ENCODE assay signal across 24 cellular contexts in the genomic region with DNA sequence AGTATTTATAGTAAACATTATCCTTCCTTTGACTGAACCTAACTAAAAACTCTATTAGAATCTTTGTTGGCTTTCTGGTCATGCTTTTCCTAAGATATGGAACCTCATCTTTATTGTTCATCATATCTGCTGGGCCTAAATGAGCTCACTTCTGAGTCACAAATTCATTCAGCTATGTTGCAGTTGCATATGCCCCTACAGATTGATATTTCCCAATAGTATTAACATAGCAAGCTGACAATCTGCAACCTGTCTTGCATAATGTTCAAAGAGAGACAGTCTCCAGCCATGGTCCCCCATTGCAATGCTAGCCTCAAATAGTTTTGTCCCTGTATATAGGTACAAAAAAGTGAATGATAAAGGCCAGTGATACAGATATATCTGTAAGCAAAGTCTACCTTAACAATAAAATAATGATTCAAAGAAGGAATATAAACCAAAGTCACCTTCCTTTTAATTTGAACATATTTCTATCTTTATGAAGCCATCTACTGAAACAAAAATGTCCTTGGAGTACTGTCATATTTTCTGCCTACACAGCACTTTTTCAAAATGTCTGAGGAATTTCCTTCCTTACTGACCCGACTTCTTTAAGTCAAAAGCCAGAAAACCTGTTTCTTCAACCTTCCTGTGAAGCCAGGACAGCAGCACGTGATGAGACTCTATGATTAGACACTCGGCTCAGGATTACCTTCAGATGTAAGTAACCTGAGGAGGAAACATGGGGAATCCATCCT.
DNase-seq lines count a peak whose midpoint lies in the region; TF ChIP-seq lines count a peak whose summit lies in the region.
"Had no signal": no experiment of that assay in that cellular context is flagged by ENCODE, and none has a peak within 500 bp of the region (broad histone marks: within the 10 kb centered on the region; RNA-seq: fewer than 3 reads in every experiment).

No MANE protein-coding gene starts in this region.

- H3K36me3 ChIP-seq in mammary epithelial cell (ENCODE audit: insufficient read depth, low read length) (no peaks in the 10 kb centered on the region), esophagus muscularis mucosa (no peaks in the 10 kb centered on the region), hepatocyte (replicated peaks; ENCODE audit: insufficient read depth, low read depth) (no peaks in the 10 kb centered on the region), BE2C (no peaks in the 10 kb centered on the region)
- H3K36me3 ChIP-seq: neutrophil, suprapubic skin had no signal

- H3K27me3 ChIP-seq in mammary epithelial cell (ENCODE audit: insufficient read depth, low read length) (no peaks in the 10 kb centered on the region), esophagus muscularis mucosa (no peaks in the 10 kb centered on the region), hepatocyte (no peaks in the 10 kb centered on the region), BE2C (no peaks in the 10 kb centered on the region)
- H3K27me3 ChIP-seq: neutrophil, suprapubic skin had no signal

- in situ Hi-C loops in mammary epithelial cell (cut with MboI; ENCODE audit: low sequenced_read_pairs in 2 of 2) = no loop called here

- peaks cover 28% of the 10 kb centered on the region for H3K36me3 Mint-ChIP-seq in activated naive CD8-positive, alpha-beta T cell treated with anti-CD3 and anti-CD28 coated beads for 36 hours
- H3K36me3 Mint-ChIP-seq: stimulated activated effector memory CD8-positive, alpha-beta T cell treated with anti-CD3 and anti-CD28 coated beads, Interleukin-12 subunit alpha, Interleukin-12 subunit beta, amount 100 ng/mL, for 72 hours had no signal

- H3K9ac ChIP-seq in mammary epithelial cell (ENCODE audit: insufficient read depth, low read length) = no peak overlapping the region

- intact Hi-C loops in mammary epithelial cell (cut with micrococcal nuclease) = no loop called here
- intact Hi-C loops in esophagus muscularis mucosa (cut with DNase I) = no loop called here

- CTCF ChIA-PET in mammary epithelial cell (lab: Charles Lee; ENCODE audit: low non-redundant PET) = interaction anchor here (0.7 kb wide), 1 partner anchor 224 kb away, joined by 6 read pairs; no protein-coding TSS in a partner anchor

- H4K20me1 ChIP-seq in mammary epithelial cell (ENCODE audit: insufficient read depth, low read length) = no peaks in the 10 kb centered on the region
- no peaks in the 10 kb centered on the region for H4K20me1 ChIP-seq in hepatocyte (ENCODE audit: insufficient read depth, poor library complexity, severe bottlenecking)

- H3K27ac ChIP-seq in mammary epithelial cell (ENCODE audit: insufficient read depth, low read depth, low read length) (no peak overlapping the region), esophagus muscularis mucosa (replicated peaks in 1 of 4) (no peak overlapping the region), hepatocyte (no peak overlapping the region)
- H3K27ac ChIP-seq: neutrophil, psoas muscle, skin epidermis, suprapubic skin had no signal

- peaks cover 2% of the 10 kb centered on the region for H3K9me3 Mint-ChIP-seq in activated naive CD8-positive, alpha-beta T cell treated with anti-CD3 and anti-CD28 coated beads for 36 hours
- H3K9me3 Mint-ChIP-seq: memory B cell had no signal

- no TSS peak for BruUV-seq in mammary epithelial cell (replicated peaks; lab: Mats Ljungman, UMichigan)

- TF ChIP-seq POLR2A in esophagus muscularis mucosa (IDR thresholded peaks at IDR 0.05; ENCODE audit: low read depth) = no peak

- H3K79me2 ChIP-seq in mammary epithelial cell (ENCODE audit: insufficient read depth, low read length) (no peaks in the 10 kb centered on the region), hepatocyte (no peaks in the 10 kb centered on the region)

- H3K4me1 Mint-ChIP-seq in activated naive CD8-positive, alpha-beta T cell treated with anti-CD3 and anti-CD28 coated beads for 36 hours = no peaks in the 10 kb centered on the region
- H3K4me1 Mint-ChIP-seq: memory B cell; stimulated activated effector memory CD8-positive, alpha-beta T cell treated with anti-CD3 and anti-CD28 coated beads, Interleukin-12 subunit alpha, Interleukin-12 subunit beta, amount 100 ng/mL, for 72 hours had no signal

- no peaks in the 10 kb centered on the region for H3K27me3 Mint-ChIP-seq in activated naive CD8-positive, alpha-beta T cell treated with anti-CD3 and anti-CD28 coated beads for 36 hours
- H3K27me3 Mint-ChIP-seq: activated T-cell treated with anti-CD3 and anti-CD28 coated beads, Interleukin-2, amount 50 U/mL, for 24 hours; IgD-negative memory B cell; memory B cell had no signal

- H3K4me3 Mint-ChIP-seq in activated naive CD8-positive, alpha-beta T cell treated with anti-CD3 and anti-CD28 coated beads for 36 hours = no peak overlapping the region
- H3K4me3 Mint-ChIP-seq: activated T-cell treated with anti-CD3 and anti-CD28 coated beads, Interleukin-2, amount 50 U/mL, for 24 hours; IgD-negative memory B cell; memory B cell; stimulated activated effector memory CD8-positive, alpha-beta T cell treated with anti-CD3 and anti-CD28 coated beads, Interleukin-12 subunit alpha, Interleukin-12 subunit beta, amount 100 ng/mL, for 72 hours had no signal

- no peaks in the 10 kb centered on the region for H3K9me3 ChIP-seq in mammary epithelial cell (replicated peaks; ENCODE audit: insufficient read depth, low read length)
- no peaks in the 10 kb centered on the region for H3K9me3 ChIP-seq in esophagus muscularis mucosa
- peaks cover under 1% of the 10 kb centered on the region for H3K9me3 ChIP-seq in hepatocyte (ENCODE audit: low read depth)
- no peaks in the 10 kb centered on the region for H3K9me3 ChIP-seq in BE2C
- H3K9me3 ChIP-seq: neutrophil, psoas muscle, suprapubic skin had no signal

- DNase-seq in AG20443 (ENCODE audit: low spot score) (peak; percentile 13), LHCN-M2 (ENCODE audit: low read depth) (peak; percentile 16), mammary epithelial cell (peak; percentile 18), foreskin fibroblast (peak; percentile 43 to 72), esophagus muscularis mucosa (ENCODE audit: extremely low spot score) (no peak), hepatocyte (ENCODE audit: low spot score) (no peak), BE2C (no peak)
- DNase-seq in activated naive CD8-positive, alpha-beta T cell treated with anti-CD3 and anti-CD28 coated beads for 36 hours = no peak
- DNase-seq: activated CD4-positive, alpha-beta T cell treated with anti-CD3 and anti-CD28 coated beads for 1 hour; activated CD8-positive, alpha-beta memory T cell treated with anti-CD3 and anti-CD28 coated beads for 24 hours; activated naive CD4-positive, alpha-beta T cell treated with Interleukin-2 at 50 U/mL for 16 hours; activated T-cell treated with anti-CD3 and anti-CD28 coated beads, Interleukin-2, amount 50 U/mL, for 24 hours; central memory CD4-positive, alpha-beta T cell; glutamatergic neuron; MV-4-11; NCI-H1694 treated with DMSO at 0.1 percent for 48 hours; psoas muscle; stimulated activated CD4-positive, alpha-beta T cell treated with anti-CD3 and anti-CD28 coated beads, Interleukin-1b, Interleukin-23, amount 100 ng/mL, for 48 hours had no signal

- no peak overlapping the region for H3K4me2 ChIP-seq in mammary epithelial cell (ENCODE audit: insufficient read depth, low read depth, low read length)
- H3K4me2 ChIP-seq in hepatocyte = no peak overlapping the region

- no peak overlapping the region for H3K4me3 ChIP-seq in mammary epithelial cell (replicated peaks in 1 of 3; ENCODE audit: insufficient read depth in 1 of 3, low read depth in 2 of 3, low read length in 3 of 3)
- no peak overlapping the region for H3K4me3 ChIP-seq in foreskin fibroblast (ENCODE audit: low read depth in 1 of 2, low read length in 2 of 2)
- H3K4me3 ChIP-seq in esophagus muscularis mucosa = no peak overlapping the region
- H3K4me3 ChIP-seq in hepatocyte = no peak overlapping the region
- H3K4me3 ChIP-seq in BE2C (ENCODE audit: low read depth, low read length) = no peak overlapping the region
- H3K4me3 ChIP-seq: psoas muscle, skin epidermis, suprapubic skin had no signal

- TF ChIP-seq EP300 in esophagus muscularis mucosa (IDR thresholded peaks at IDR 0.05) = no peak

- H3K4me1 ChIP-seq in mammary epithelial cell (ENCODE audit: insufficient read depth, low read length) = no peaks in the 10 kb centered on the region
- no peaks in the 10 kb centered on the region for H3K4me1 ChIP-seq in esophagus muscularis mucosa
- no peaks in the 10 kb centered on the region for H3K4me1 ChIP-seq in hepatocyte (ENCODE audit: insufficient read depth)
- no peaks in the 10 kb centered on the region for H3K4me1 ChIP-seq in BE2C
- H3K4me1 ChIP-seq: psoas muscle, suprapubic skin had no signal

- TF ChIP-seq CTCF in mammary epithelial cell (conservative IDR thresholded peaks at IDR 0.05 in 1 of 2, IDR thresholded peaks at IDR 0.05 in 1 of 2; ENCODE audit: extremely low read depth in 1 of 2, insufficient read depth in 1 of 2, low read depth in 1 of 2, low read length in 2 of 2) (no peak), foreskin fibroblast (IDR thresholded peaks at IDR 0.05; ENCODE audit: low read depth, low read length) (no peak), esophagus muscularis mucosa (IDR thresholded peaks at IDR 0.05) (no peak), hepatocyte (IDR thresholded peaks at IDR 0.05; ENCODE audit: poor library complexity) (no peak), BE2C (IDR thresholded peaks at IDR 0.05; ENCODE audit: low read depth, low read length) (no peak)

- no peaks in the 10 kb centered on the region for H3K9me2 ChIP-seq in hepatocyte (replicated peaks; ENCODE audit: insufficient read depth)

- dilution Hi-C loops in mammary epithelial cell (cut with HindIII; ENCODE audit: low sequenced_read_pairs) = no loop called here

- H3K27ac Mint-ChIP-seq in activated naive CD8-positive, alpha-beta T cell treated with anti-CD3 and anti-CD28 coated beads for 36 hours = no peak overlapping the region
- H3K27ac Mint-ChIP-seq: activated T-cell treated with anti-CD3 and anti-CD28 coated beads, Interleukin-2, amount 50 U/mL, for 24 hours; IgD-negative memory B cell; memory B cell; stimulated activated effector memory CD8-positive, alpha-beta T cell treated with anti-CD3 and anti-CD28 coated beads, Interleukin-12 subunit alpha, Interleukin-12 subunit beta, amount 100 ng/mL, for 72 hours had no signal

- WGBS in mammary epithelial cell (ENCODE audit: low coverage, missing lambda C conversion rate) = 30% methylated on average over 3 of the region's 3 CpGs
- 71% methylated on average over 3 of the region's 3 CpGs for whole genome bisulfite sequencing in esophagus muscularis mucosa
- WGBS in hepatocyte (ENCODE audit: low lambda C conversion rate, missing lambda C conversion rate) = 83% methylated on average over 3 of the region's 3 CpGs

- H2AFZ ChIP-seq in mammary epithelial cell (ENCODE audit: low read depth, low read length) (no peak overlapping the region), hepatocyte (no peak overlapping the region)

Comparison
In these comparisons a context has a peak if more than half of its experiments do, and no peak if none do; other contexts are left out.
1. DNase-seq: peak in AG20443 (single experiment), LHCN-M2 (single experiment), mammary epithelial cell (single experiment) and foreskin fibroblast (2 of 2); none in esophagus muscularis mucosa (single experiment), activated naive CD8-positive, alpha-beta T cell treated with anti-CD3 and anti-CD28 coated beads for 36 hours (single experiment), hepatocyte (single experiment) and BE2C (single experiment).